In the genomic region with DNA sequence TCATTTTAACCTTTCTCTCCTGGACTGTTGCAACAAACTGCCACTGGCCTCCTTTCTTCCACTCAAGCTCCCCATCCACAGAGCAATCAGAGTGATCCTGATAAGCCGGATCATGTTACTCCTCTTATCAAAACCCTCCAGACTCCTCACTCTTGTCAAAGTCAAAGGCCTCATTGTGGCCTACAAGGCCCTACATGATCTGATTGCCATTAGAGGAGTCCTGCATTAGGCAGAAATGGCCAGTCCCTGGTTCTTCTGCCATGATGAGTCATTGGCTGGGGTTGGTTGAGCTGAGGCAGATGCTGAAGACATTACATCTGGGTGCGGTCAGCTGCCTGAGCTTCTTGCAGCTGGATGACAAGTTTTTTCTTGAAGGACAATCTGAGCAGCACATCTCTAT, we compare ENCODE assay signal across 1 cellular context.
TF ChIP-seq lines count a peak whose summit lies in the region.

No MANE protein-coding gene starts in this region.

TF ChIP-seq in K562, 482 proteins besides CTCF, POLR2A, EP300 and RAD21 (continued from another document and continues in another):
- no peak for TF ChIP-seq HMGXB4 (CRISPR knock-in tag; IDR thresholded peaks at IDR 0.05)
- no peak for TF ChIP-seq TAF15 (IDR thresholded peaks at IDR 0.05; ENCODE audit: low read depth, low read length)
- peak; percentile 82 for TF ChIP-seq NCOR1 (IDR thresholded peaks at IDR 0.05)
- peak in 1 of 2 experiments; percentile 74; a peak in 2 of 4 replicates for TF ChIP-seq TBL1XR1 (IDR thresholded peaks at IDR 0.05; ENCODE audit: low read length in 2 of 2)
- TF ChIP-seq ZMIZ1 (IDR thresholded peaks at IDR 0.05; ENCODE audit: low read depth in 2 of 2, low read length in 2 of 2), result 0 out of 4 replicates have a peak, but pooled peaks of 1 of the 2 experiments have one; percentile 38
- TF ChIP-seq KHSRP (IDR thresholded peaks at IDR 0.05), result no peak
- TF ChIP-seq NCOA1 (IDR thresholded peaks at IDR 0.05; ENCODE audit: low read depth), result no peak
- TF ChIP-seq E2F3 (CRISPR knock-in tag; IDR thresholded peaks at IDR 0.05), result no peak
- TF ChIP-seq E2F1 (CRISPR knock-in tag; IDR thresholded peaks at IDR 0.05), result no peak
- TF ChIP-seq MTA1 (IDR thresholded peaks at IDR 0.05; ENCODE audit: borderline replicate concordance), result 0 out of 2 replicates have a peak, but pooled peaks have one; percentile 50
- TF ChIP-seq FOS (IDR thresholded peaks at IDR 0.05; ENCODE audit: extremely low read depth, insufficient read length), result peak; percentile 15
- no peak for TF ChIP-seq IRF2 (CRISPR knock-in tag; IDR thresholded peaks at IDR 0.05)
- TF ChIP-seq, protein P1, sequence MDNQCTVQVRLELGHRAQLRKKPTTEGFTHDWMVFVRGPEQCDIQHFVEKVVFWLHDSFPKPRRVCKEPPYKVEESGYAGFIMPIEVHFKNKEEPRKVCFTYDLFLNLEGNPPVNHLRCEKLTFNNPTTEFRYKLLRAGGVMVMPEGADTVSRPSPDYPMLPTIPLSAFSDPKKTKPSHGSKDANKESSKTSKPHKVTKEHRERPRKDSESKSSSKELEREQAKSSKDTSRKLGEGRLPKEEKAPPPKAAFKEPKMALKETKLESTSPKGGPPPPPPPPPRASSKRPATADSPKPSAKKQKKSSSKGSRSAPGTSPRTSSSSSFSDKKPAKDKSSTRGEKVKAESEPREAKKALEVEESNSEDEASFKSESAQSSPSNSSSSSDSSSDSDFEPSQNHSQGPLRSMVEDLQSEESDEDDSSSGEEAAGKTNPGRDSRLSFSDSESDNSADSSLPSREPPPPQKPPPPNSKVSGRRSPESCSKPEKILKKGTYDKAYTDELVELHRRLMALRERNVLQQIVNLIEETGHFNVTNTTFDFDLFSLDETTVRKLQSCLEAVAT (IDR thresholded peaks at IDR 0.05), result no peak
- no peak for TF ChIP-seq HNRNPK (IDR thresholded peaks at IDR 0.05; ENCODE audit: low read depth, low read length, poor library complexity, severe bottlenecking)
- no peak for TF ChIP-seq E2F4 (CRISPR knock-in tag; IDR thresholded peaks at IDR 0.05; ENCODE audit: low read depth)
- TF ChIP-seq DDX20 (tag; IDR thresholded peaks at IDR 0.05; ENCODE audit: low read depth), result no peak
- no peak for TF ChIP-seq ZHX1 (conservative IDR thresholded peaks at IDR 0.05; ENCODE audit: low read length)
- no peak for TF ChIP-seq ZNF143 (CRISPR knock-in tag; IDR thresholded peaks at IDR 0.05)
- no peak for TF ChIP-seq PTRF (tag; IDR thresholded peaks at IDR 0.05)
- TF ChIP-seq CREB3L1 (IDR thresholded peaks at IDR 0.05; ENCODE audit: borderline replicate concordance, low read depth), result no peak
- TF ChIP-seq ZNF77 (CRISPR knock-in tag; IDR thresholded peaks at IDR 0.05), result no peak
- TF ChIP-seq MYC (IDR thresholded peaks at IDR 0.05; ENCODE audit: low read depth, low read length), result 0 out of 2 replicates have a peak, but pooled peaks have one; percentile 11
- no peak for TF ChIP-seq MYC (CRISPR knock-in tag; IDR thresholded peaks at IDR 0.05; ENCODE audit: borderline replicate concordance, low read depth)
- TF ChIP-seq RAD51 (IDR thresholded peaks at IDR 0.05; ENCODE audit: borderline replicate concordance, low read depth), result no peak
- TF ChIP-seq NFIX (CRISPR knock-in tag; IDR thresholded peaks at IDR 0.05; ENCODE audit: low read depth), result no peak
- TF ChIP-seq ZKSCAN1 (IDR thresholded peaks at IDR 0.05; ENCODE audit: low read depth, low read length), result no peak
- no peak for TF ChIP-seq ATF1 (CRISPR knock-in tag; IDR thresholded peaks at IDR 0.05)
- TF ChIP-seq ATF1 (tag; IDR thresholded peaks at IDR 0.05), result 0 out of 2 replicates have a peak, but pooled peaks have one; percentile 16
- TF ChIP-seq POLR2H (tag; IDR thresholded peaks at IDR 0.05; ENCODE audit: low read depth), result no peak
- no peak for TF ChIP-seq MXI1 (IDR thresholded peaks at IDR 0.05; ENCODE audit: low read depth, low read length)
- TF ChIP-seq, protein P2, sequence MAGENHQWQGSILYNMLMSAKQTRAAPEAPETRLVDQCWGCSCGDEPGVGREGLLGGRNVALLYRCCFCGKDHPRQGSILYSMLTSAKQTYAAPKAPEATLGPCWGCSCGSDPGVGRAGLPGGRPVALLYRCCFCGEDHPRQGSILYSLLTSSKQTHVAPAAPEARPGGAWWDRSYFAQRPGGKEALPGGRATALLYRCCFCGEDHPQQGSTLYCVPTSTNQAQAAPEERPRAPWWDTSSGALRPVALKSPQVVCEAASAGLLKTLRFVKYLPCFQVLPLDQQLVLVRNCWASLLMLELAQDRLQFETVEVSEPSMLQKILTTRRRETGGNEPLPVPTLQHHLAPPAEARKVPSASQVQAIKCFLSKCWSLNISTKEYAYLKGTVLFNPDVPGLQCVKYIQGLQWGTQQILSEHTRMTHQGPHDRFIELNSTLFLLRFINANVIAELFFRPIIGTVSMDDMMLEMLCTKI (IDR thresholded peaks at IDR 0.05; ENCODE audit: partially characterized antibody), result no peak
- TF ChIP-seq, protein P3, sequence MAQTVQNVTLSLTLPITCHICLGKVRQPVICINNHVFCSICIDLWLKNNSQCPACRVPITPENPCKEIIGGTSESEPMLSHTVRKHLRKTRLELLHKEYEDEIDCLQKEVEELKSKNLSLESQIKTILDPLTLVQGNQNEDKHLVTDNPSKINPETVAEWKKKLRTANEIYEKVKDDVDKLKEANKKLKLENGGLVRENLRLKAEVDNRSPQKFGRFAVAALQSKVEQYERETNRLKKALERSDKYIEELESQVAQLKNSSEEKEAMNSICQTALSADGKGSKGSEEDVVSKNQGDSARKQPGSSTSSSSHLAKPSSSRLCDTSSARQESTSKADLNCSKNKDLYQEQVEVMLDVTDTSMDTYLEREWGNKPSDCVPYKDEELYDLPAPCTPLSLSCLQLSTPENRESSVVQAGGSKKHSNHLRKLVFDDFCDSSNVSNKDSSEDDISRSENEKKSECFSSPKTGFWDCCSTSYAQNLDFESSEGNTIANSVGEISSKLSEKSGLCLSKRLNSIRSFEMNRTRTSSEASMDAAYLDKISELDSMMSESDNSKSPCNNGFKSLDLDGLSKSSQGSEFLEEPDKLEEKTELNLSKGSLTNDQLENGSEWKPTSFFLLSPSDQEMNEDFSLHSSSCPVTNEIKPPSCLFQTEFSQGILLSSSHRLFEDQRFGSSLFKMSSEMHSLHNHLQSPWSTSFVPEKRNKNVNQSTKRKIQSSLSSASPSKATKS (CRISPR knock-in tag; IDR thresholded peaks at IDR 0.05), result no peak
- TF ChIP-seq OTX1 (CRISPR knock-in tag; IDR thresholded peaks at IDR 0.05), result no peak
- TF ChIP-seq SMAD1 (IDR thresholded peaks at IDR 0.05; ENCODE audit: low read depth, low read length, partially characterized antibody), result no peak
- TF ChIP-seq HCFC1 (IDR thresholded peaks at IDR 0.05; ENCODE audit: low read depth, low read length), result no peak
- no peak for TF ChIP-seq MTA3 (IDR thresholded peaks at IDR 0.05; ENCODE audit: borderline replicate concordance)
- peak; percentile 74; the same call in 1 of the 2 replicates for TF ChIP-seq PML (IDR thresholded peaks at IDR 0.05; ENCODE audit: low read length)
- no peak for TF ChIP-seq SRSF9 (IDR thresholded peaks at IDR 0.05; ENCODE audit: borderline replicate concordance, low read depth, low read length)
- no peak for TF ChIP-seq ILK (tag; IDR thresholded peaks at IDR 0.05; ENCODE audit: borderline replicate concordance, low read depth)
- no peak; the same call in none of the 2 replicates for TF ChIP-seq ZNF766 (CRISPR knock-in tag; conservative IDR thresholded peaks at IDR 0.05)
- TF ChIP-seq, protein P4, sequence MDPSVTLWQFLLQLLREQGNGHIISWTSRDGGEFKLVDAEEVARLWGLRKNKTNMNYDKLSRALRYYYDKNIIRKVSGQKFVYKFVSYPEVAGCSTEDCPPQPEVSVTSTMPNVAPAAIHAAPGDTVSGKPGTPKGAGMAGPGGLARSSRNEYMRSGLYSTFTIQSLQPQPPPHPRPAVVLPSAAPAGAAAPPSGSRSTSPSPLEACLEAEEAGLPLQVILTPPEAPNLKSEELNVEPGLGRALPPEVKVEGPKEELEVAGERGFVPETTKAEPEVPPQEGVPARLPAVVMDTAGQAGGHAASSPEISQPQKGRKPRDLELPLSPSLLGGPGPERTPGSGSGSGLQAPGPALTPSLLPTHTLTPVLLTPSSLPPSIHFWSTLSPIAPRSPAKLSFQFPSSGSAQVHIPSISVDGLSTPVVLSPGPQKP (CRISPR knock-in tag; IDR thresholded peaks at IDR 0.05), result no peak
- TF ChIP-seq MTA2 (IDR thresholded peaks at IDR 0.05; ENCODE audit: low read depth), result peak; percentile 79
- TF ChIP-seq GATAD2B (IDR thresholded peaks at IDR 0.05; ENCODE audit: borderline replicate concordance), result no peak
